ENCODE assay signal across 12 cellular contexts in genomic region chr5:138605254-138605972, GRCh38. TPM values are rescaled to one million over a fixed set of nuclear protein-coding genes. Genes with fewer than 3 reads are reported as not detected.
DNase-seq lines count a peak whose midpoint lies in the region; ATAC-seq and TF ChIP-seq lines count a peak whose summit lies in the region.
"Had no signal": no experiment of that assay in that cellular context is flagged by ENCODE, and none has a peak within 500 bp of the region (broad histone marks: within the 10 kb centered on the region; RNA-seq: fewer than 3 reads in every experiment).

No MANE protein-coding gene starts in this region.

- H3K27ac Mint-ChIP-seq in MCF 10A (ENCODE audit: low read depth, unreplicated experiment), result no peak overlapping the region
- H3K27ac Mint-ChIP-seq: activated naive CD8-positive, alpha-beta T cell treated with anti-CD3 and anti-CD28 coated beads, Interleukin-2, amount 50 U/mL, for 24 hours had no signal

- CTCF ChIA-PET in mammary epithelial cell (lab: Charles Lee; ENCODE audit: low non-redundant PET), result no interaction called here
- CTCF ChIA-PET in MCF 10A (lab: Yijun Ruan, JAX), result interaction anchor here (0.7 to 2.8 kb wide), 5 partner anchors 11 to 494 kb away, joined by 3 to 24 read pairs (median 5); no protein-coding TSS in a partner anchor
- CTCF ChIA-PET in OCI-LY7 (lab: Charles Lee; ENCODE audit: unreplicated experiment), result no interaction called here
- CTCF ChIA-PET in RWPE1 (lab: Yijun Ruan, JAX), result interaction anchor here (0.6 to 1.6 kb wide), 6 partner anchors 9 to 473 kb away, joined by 3 to 5 read pairs (median 4); no protein-coding TSS in a partner anchor

- H4K20me1 ChIP-seq in mammary epithelial cell (ENCODE audit: insufficient read depth, low read length) (no peaks in the 10 kb centered on the region), OCI-LY7 (ENCODE audit: insufficient read depth, low read length) (no peaks in the 10 kb centered on the region)

- WGBS in mammary epithelial cell (ENCODE audit: low coverage, missing lambda C conversion rate), result 100% methylated on average over 2 of the region's 2 CpGs
- 50 to 61% methylated on average over 2 of the region's 2 CpGs for WGBS in upper lobe of left lung, 2 donors
- WGBS in mesendoderm (ENCODE audit: extremely low coverage, insufficient coverage, low lambda C conversion rate), result no CpG with 5 or more reads among the region's 2 CpGs

- H3K4me3 Mint-ChIP-seq in MCF 10A (ENCODE audit: unreplicated experiment), result no peak overlapping the region
- H3K4me3 Mint-ChIP-seq: activated naive CD8-positive, alpha-beta T cell treated with anti-CD3 and anti-CD28 coated beads, Interleukin-2, amount 50 U/mL, for 24 hours had no signal

- POLR2A ChIA-PET in MCF 10A (lab: Yijun Ruan, JAX) (interaction anchor here (0.8 to 1.6 kb wide), 7 partner anchors 9 to 61 kb away, joined by 3 to 7 read pairs (median 3); partner anchors contain the start of gene HSPA9), OCI-LY7 (lab: Charles Lee) (interaction anchor here (0.5 to 1.0 kb wide), 4 partner anchors 17 to 740 kb away, joined by 3 to 4 read pairs (median 3); no protein-coding TSS in a partner anchor), RWPE1 (lab: Yijun Ruan, JAX; ENCODE audit: low non-redundant PET) (no interaction called here)

- H3K36me3 ChIP-seq in mammary epithelial cell (ENCODE audit: insufficient read depth, low read length) (no peaks in the 10 kb centered on the region), OCI-LY7 (ENCODE audit: insufficient read depth, low read length) (no peaks in the 10 kb centered on the region), upper lobe of left lung (no peaks in the 10 kb centered on the region), mesendoderm (ENCODE audit: control insufficient read depth, insufficient read depth, low read length) (no peaks in the 10 kb centered on the region)
- H3K36me3 ChIP-seq: vagina had no signal

- H3K9me3 ChIP-seq in mammary epithelial cell (replicated peaks; ENCODE audit: insufficient read depth, low read length), result no peaks in the 10 kb centered on the region
- H3K9me3 ChIP-seq in OCI-LY7 (ENCODE audit: low read length), result no peaks in the 10 kb centered on the region
- H3K9me3 ChIP-seq in upper lobe of left lung, result no peaks in the 10 kb centered on the region
- H3K9me3 ChIP-seq: vagina had no signal

- in situ Hi-C loops in mammary epithelial cell (cut with MboI; ENCODE audit: low sequenced_read_pairs in 2 of 2), result no loop called here

- no peak overlapping the region for H2BK5ac ChIP-seq in mesendoderm (ENCODE audit: low read length)

- no peak overlapping the region for H3K27ac ChIP-seq in mammary epithelial cell (ENCODE audit: insufficient read depth, low read depth, low read length)
- H3K27ac ChIP-seq in OCI-LY7 (ENCODE audit: low read depth, low read length, poor library complexity, severe bottlenecking), result no peak overlapping the region
- H3K27ac ChIP-seq in upper lobe of left lung, result peak overlapping the region in 3 of 4 donors; percentile 31 to 68 (median 55)
- no peak overlapping the region for H3K27ac ChIP-seq in RWPE1
- H3K27ac ChIP-seq in mesendoderm (ENCODE audit: low read depth, low read length), result no peak overlapping the region
- H3K27ac ChIP-seq: vagina had no signal

- no peaks in the 10 kb centered on the region for H3K79me2 ChIP-seq in mammary epithelial cell (ENCODE audit: insufficient read depth, low read length)
- H3K79me2 ChIP-seq in OCI-LY7 (ENCODE audit: insufficient read depth, low read depth, low read length), result no peaks in the 10 kb centered on the region
- no peaks in the 10 kb centered on the region for H3K79me2 ChIP-seq in mesendoderm (ENCODE audit: control insufficient read depth, insufficient read depth, low read length)

- H3K9me2 ChIP-seq in OCI-LY7 (ENCODE audit: insufficient read depth, low read length), result no peaks in the 10 kb centered on the region

- H2BK15ac ChIP-seq in mesendoderm (replicated peaks; ENCODE audit: low read depth), result no peak overlapping the region

- H3K4me1 ChIP-seq in mammary epithelial cell (ENCODE audit: insufficient read depth, low read length) (peaks cover 27% of the 10 kb centered on the region), OCI-LY7 (ENCODE audit: insufficient read depth, low read length, poor library complexity, severe bottlenecking) (no peaks in the 10 kb centered on the region), upper lobe of left lung (peaks cover 15 to 33% (median 26%) of the 10 kb centered on the region in 4 donors), mesendoderm (ENCODE audit: control insufficient read depth, low read depth, low read length) (no peaks in the 10 kb centered on the region)

- no peak overlapping the region for H3K9ac ChIP-seq in mammary epithelial cell (ENCODE audit: insufficient read depth, low read length)
- H3K9ac ChIP-seq in mesendoderm (ENCODE audit: low read length), result no peak overlapping the region

- no peak overlapping the region for H3K4me3 ChIP-seq in mammary epithelial cell (replicated peaks in 1 of 3; ENCODE audit: insufficient read depth in 1 of 3, low read depth in 2 of 3, low read length in 3 of 3)
- H3K4me3 ChIP-seq in OCI-LY7 (ENCODE audit: low read depth, low read length, poor library complexity, severe bottlenecking), result no peak overlapping the region
- H3K4me3 ChIP-seq in upper lobe of left lung, result no peak overlapping the region
- H3K4me3 ChIP-seq in mesendoderm (ENCODE audit: low read length), result no peak overlapping the region
- H3K4me3 ChIP-seq: vagina had no signal

- H3K36me3 Mint-ChIP-seq in MCF 10A (ENCODE audit: insufficient read depth, unreplicated experiment), result no peaks in the 10 kb centered on the region

- H4K5ac ChIP-seq in mesendoderm (ENCODE audit: low read length), result no peak overlapping the region

- DNase-seq in mammary epithelial cell (no peak), MCF 10A (ENCODE audit: unreplicated experiment) (no peak), OCI-LY7 (ENCODE audit: low spot score) (peak; percentile 2), upper lobe of left lung (no peak), RWPE1 (ENCODE audit: low spot score) (no peak), mesendoderm (no peak), C1 segment of cervical spinal cord (lab: John Stamatoyannopoulos, UW) (no peak)
- DNase-seq: activated naive CD8-positive, alpha-beta T cell treated with anti-CD3 and anti-CD28 coated beads, Interleukin-2, amount 50 U/mL, for 24 hours; NCI-H1436 treated with DMSO at 0.1 percent for 48 hours; stimulated activated CD4-positive, alpha-beta T cell treated with anti-CD3 and anti-CD28 coated beads, Interleukin-2, amount 100 ng/mL, for 24 hours had no signal

- H4K8ac ChIP-seq in mesendoderm (ENCODE audit: low read depth, low read length), result no peak overlapping the region

- H3K9me3 Mint-ChIP-seq in MCF 10A (ENCODE audit: unreplicated experiment), result no peaks in the 10 kb centered on the region
- H3K9me3 Mint-ChIP-seq: activated naive CD8-positive, alpha-beta T cell treated with anti-CD3 and anti-CD28 coated beads, Interleukin-2, amount 50 U/mL, for 24 hours had no signal

- H3K23ac ChIP-seq in mesendoderm (ENCODE audit: low read length), result no peak overlapping the region

- BruUV-seq in mammary epithelial cell (replicated peaks; lab: Mats Ljungman, UMichigan) (no TSS peak), MCF 10A (replicated peaks; lab: Mats Ljungman, UMichigan) (no TSS peak), OCI-LY7 (replicated peaks; lab: Mats Ljungman, UMichigan) (no TSS peak)

- H3K4me2 ChIP-seq in mammary epithelial cell (ENCODE audit: insufficient read depth, low read depth, low read length), result no peak overlapping the region
- H3K4me2 ChIP-seq in OCI-LY7 (ENCODE audit: low read length), result no peak overlapping the region
- no peak overlapping the region for H3K4me2 ChIP-seq in mesendoderm (ENCODE audit: low read length)

- no peak overlapping the region for H3K56ac ChIP-seq in mesendoderm (ENCODE audit: low read length)

- intact Hi-C loops in mammary epithelial cell (cut with micrococcal nuclease) (no loop called here), MCF 10A (cut with micrococcal nuclease) (no loop called here), OCI-LY7 (cut with micrococcal nuclease; ENCODE audit: unreplicated experiment) (no loop called here)

- H3K27me3 ChIP-seq in mammary epithelial cell (ENCODE audit: insufficient read depth, low read length) (no peaks in the 10 kb centered on the region), upper lobe of left lung (no peaks in the 10 kb centered on the region), mesendoderm (ENCODE audit: insufficient read depth, low read length, poor library complexity) (no peaks in the 10 kb centered on the region)
- H3K27me3 ChIP-seq: vagina had no signal

- no peak overlapping the region for H2AK5ac ChIP-seq in mesendoderm (ENCODE audit: low read length)

- dilution Hi-C loops in mammary epithelial cell (cut with HindIII; ENCODE audit: low sequenced_read_pairs), result loop anchor here (5.0 kb wide), 1 partner anchor 42 kb away; no protein-coding TSS in a partner anchor

- no peak overlapping the region for H2BK120ac ChIP-seq in mesendoderm (ENCODE audit: low read depth, low read length)

- H2AFZ ChIP-seq in mammary epithelial cell (ENCODE audit: low read depth, low read length) (peak overlapping the region; percentile 27), OCI-LY7 (ENCODE audit: low read length) (no peak overlapping the region)

- ATAC-seq in HG02938 (IDR thresholded peaks at IDR 0.05; ENCODE audit: unreplicated experiment), result peak; percentile 70
- ATAC-seq in upper lobe of left lung (ENCODE audit: low FRiP score in 2 of 2), result no peak
- ATAC-seq: activated naive CD8-positive, alpha-beta T cell treated with anti-CD3 and anti-CD28 coated beads, Interleukin-2, amount 50 U/mL, for 24 hours had no signal

- TF ChIP-seq EP300 in upper lobe of left lung (IDR thresholded peaks at IDR 0.05), result no peak

- no peaks in the 10 kb centered on the region for H3K79me1 ChIP-seq in mesendoderm (ENCODE audit: low read length)

- peaks cover 22% of the 10 kb centered on the region for H3K4me1 Mint-ChIP-seq in MCF 10A (ENCODE audit: insufficient read depth, unreplicated experiment)

- H3K27me3 Mint-ChIP-seq in MCF 10A (ENCODE audit: insufficient read depth, unreplicated experiment), result no peaks in the 10 kb centered on the region

- no peak overlapping the region for H3K4ac ChIP-seq in mesendoderm (ENCODE audit: low read depth, low read length)

- TF ChIP-seq CTCF in mammary epithelial cell (conservative IDR thresholded peaks at IDR 0.05 in 1 of 2, IDR thresholded peaks at IDR 0.05 in 1 of 2; ENCODE audit: extremely low read depth in 1 of 2, insufficient read depth in 1 of 2, low read depth in 1 of 2, low read length in 2 of 2) (no peak), MCF 10A (IDR thresholded peaks at IDR 0.05; ENCODE audit: unreplicated experiment) (no peak), OCI-LY7 (conservative IDR thresholded peaks at IDR 0.05; ENCODE audit: low read length) (no peak), upper lobe of left lung (IDR thresholded peaks at IDR 0.05) (no peak), RWPE1 (conservative IDR thresholded peaks at IDR 0.05; ENCODE audit: low read depth) (no peak)

- H3K18ac ChIP-seq in mesendoderm (ENCODE audit: low read length), result no peak overlapping the region

- TF ChIP-seq POLR2A in upper lobe of left lung (IDR thresholded peaks at IDR 0.05), result no peak

RNA-seq across cellular contexts. Expression of gene HSPA9, which starts 30.2 kb away (rescaled TPM):
- total RNA-seq in mammary epithelial cell (100 to 1,000 TPM; 301 to 332 TPM), MCF 10A (2022) (1,057 and 1,102 TPM in 2 replicates), OCI-LY7 (2022) (314 and 362 TPM in 2 replicates), upper lobe of left lung (100 to 1,000 TPM in 4 of 6 donors, 10 to 100 TPM in 2; 66.5 to 195 (median 139) TPM)
- polyA plus RNA-seq in mammary epithelial cell, result 154 TPM
- 418 TPM for polyA minus RNA-seq in mammary epithelial cell
- 290 and 326 TPM in 2 replicates for total RNA-seq in OCI-LY7 (2014; rRNA removed; shearing (Covaris generic))
- 301 TPM for polyA plus RNA-seq in mesendoderm (2013, experiment 1 of 2)
- polyA plus RNA-seq in mesendoderm (2013, experiment 2 of 2), result 297 TPM

Comparison
In these comparisons a context has a peak if more than half of its experiments do, and no peak if none do; other contexts are left out.
1. CTCF ChIA-PET loops: an anchor here in MCF 10A (0.7 to 2.8 kb wide) and RWPE1 (0.6 to 1.6 kb wide); none called in mammary epithelial cell and OCI-LY7.
2. H3K27ac ChIP-seq: peak in upper lobe of left lung (3 of 4); none in mammary epithelial cell (single experiment), OCI-LY7 (single experiment), RWPE1 (single experiment) and mesendoderm (single experiment).